11 cellular contexts compared by ENCODE assay signal in genomic region chr1:156896490-156897033, GRCh38. TPM values are rescaled to one million over a fixed set of nuclear protein-coding genes. Genes with fewer than 3 reads are reported as not detected.
A peak's percentile ranks its signal among the peaks of the same experiment; 100 is the strongest.
DNase-seq lines count a peak whose midpoint lies in the region; ATAC-seq and TF ChIP-seq lines count a peak whose summit lies in the region.
"Had no signal": no experiment of that assay in that cellular context is flagged by ENCODE, and none has a peak within 500 bp of the region (broad histone marks: within the 10 kb centered on the region; RNA-seq: fewer than 3 reads in every experiment).

No MANE protein-coding gene starts in this region.

- H3K9ac ChIP-seq in IMR-90 (ENCODE audit: low read depth, low read length) = peak overlapping the region; percentile 22
- peak overlapping the region; percentile 48 for H3K9ac ChIP-seq in mesenchymal stem cell (ENCODE audit: low read length)

- peak overlapping the region; percentile 98 for H3K14ac ChIP-seq in IMR-90 (replicated peaks; ENCODE audit: low read depth, low read length)
- no peak overlapping the region for H3K14ac ChIP-seq in mesenchymal stem cell (ENCODE audit: low read length in 2 of 2)

- dilution Hi-C loops in IMR-90 (cut with HindIII; ENCODE audit: low sequenced_read_pairs, unreplicated experiment) = no loop called here

- peak overlapping the region; percentile 96 for H3K56ac ChIP-seq in IMR-90 (ENCODE audit: extremely low read depth, insufficient read depth, low read length)

- H3K4me1 ChIP-seq in IMR-90 (ENCODE audit: control insufficient read depth, insufficient read depth, low read length) (peaks cover 43% of the 10 kb centered on the region), mesenchymal stem cell (ENCODE audit: control insufficient read depth, insufficient read depth, low read depth, low read length) (peaks cover 55% of the 10 kb centered on the region)

- POLR2A ChIA-PET in AG04450 (lab: Yijun Ruan, JAX) = interaction anchor here (0.6 kb wide), 1 partner anchor 23 kb away, joined by 7 read pairs; no protein-coding TSS in a partner anchor
- POLR2A ChIA-PET in IMR-90 (lab: Charles Lee; ENCODE audit: unreplicated experiment) = no interaction called here

- H3K9me3 ChIP-seq in AG04450 (ENCODE audit: control insufficient read depth, insufficient read depth, low read length) = no peaks in the 10 kb centered on the region; the same call in 1 of the 2 replicates
- H3K9me3 ChIP-seq in IMR-90 (ENCODE audit: control insufficient read depth, insufficient read depth, low read length) = no peaks in the 10 kb centered on the region
- H3K9me3 ChIP-seq in mesenchymal stem cell (ENCODE audit: control insufficient read depth, low read length) = no peaks in the 10 kb centered on the region

- peaks cover 2% of the 10 kb centered on the region; the same call in 1 of the 2 replicates for H4K20me1 ChIP-seq in IMR-90 (ENCODE audit: insufficient read depth, low read length)

- peak overlapping the region; percentile 56 for H3K4me2 ChIP-seq in IMR-90 (ENCODE audit: low read depth, low read length)
- peak overlapping the region; percentile 17 for H3K4me2 ChIP-seq in mesenchymal stem cell (ENCODE audit: low read length, poor library complexity, severe bottlenecking)

- peak overlapping the region; percentile 64 for H2AFZ ChIP-seq in IMR-90 (replicated peaks; ENCODE audit: low read length, poor library complexity)
- H2AFZ ChIP-seq in mesenchymal stem cell (ENCODE audit: low read depth, low read length) = no peak overlapping the region

- WGBS in IMR-90 (ENCODE audit: extremely low coverage in 2 of 2, insufficient read length in 1 of 2), 2 experiments = 0% methylated on average over 2 of the region's 16 CpGs; no CpG with 5 or more reads in 1 of the 2 experiments
- 47% methylated on average over 16 of the region's 16 CpGs for WGBS in mesenchymal stem cell

- peak; percentile 72 for DNase-seq in AG04450 (ENCODE audit: low read depth, low spot score)
- peak; percentile 92 for DNase-seq in IMR-90
- peak; percentile 93 for DNase-seq in dermis blood vessel endothelial cell
- DNase-seq in mesenchymal stem cell = peak; percentile 86
- no peak for DNase-seq in effector CD4-positive, alpha-beta T cell
- no peak for DNase-seq in DMS114 treated with DMSO at 0.1 percent for 48 hours (lab: John Stamatoyannopoulos, UW; ENCODE audit: unreplicated experiment)
- no peak for DNase-seq in NCI-H2227 treated with DMSO at 0.1 percent for 48 hours (lab: John Stamatoyannopoulos, UW)
- no peak for DNase-seq in activated CD4-positive, CD25-positive, alpha-beta regulatory T cell treated with anti-CD3 and anti-CD28 coated beads, Interleukin-2, amount 50 U/mL, for 72 hours
- DNase-seq: activated gamma-delta T cell; naive thymus-derived CD4-positive, alpha-beta T cell had no signal

- H3K27ac ChIP-seq in AG04450 (ENCODE audit: low read depth, low read length) = peak overlapping the region; percentile 94
- peak overlapping the region; percentile 77 for H3K27ac ChIP-seq in IMR-90 (ENCODE audit: insufficient read depth, low read length)
- peak overlapping the region; percentile 95 for H3K27ac ChIP-seq in mesenchymal stem cell (ENCODE audit: low read length, poor library complexity, severe bottlenecking)
- H3K27ac ChIP-seq: SK-N-MC had no signal

- H2BK15ac ChIP-seq in IMR-90 (ENCODE audit: low read depth, low read length) (peak overlapping the region; percentile 84), mesenchymal stem cell (ENCODE audit: low read depth, poor library complexity, severe bottlenecking) (no peak overlapping the region)

- H2BK5ac ChIP-seq in IMR-90 (ENCODE audit: low read depth, low read length, poor library complexity, severe bottlenecking) = peak overlapping the region; percentile 92
- H2BK5ac ChIP-seq in mesenchymal stem cell (ENCODE audit: low read depth, low read length, poor library complexity, severe bottlenecking) = peak overlapping the region; percentile 67

- H3K23ac ChIP-seq in IMR-90 (ENCODE audit: low read depth, low read length) (peak overlapping the region; percentile 96), mesenchymal stem cell (ENCODE audit: low read length in 2 of 2) (no peak overlapping the region)

- H4K91ac ChIP-seq in IMR-90 (ENCODE audit: insufficient read depth, low read depth, low read length) (peak overlapping the region; percentile 87), mesenchymal stem cell (ENCODE audit: low read length) (peak overlapping the region; percentile 91)

- H3K4ac ChIP-seq in IMR-90 (ENCODE audit: low read depth, low read length) (peak overlapping the region; percentile 96), mesenchymal stem cell (ENCODE audit: low read depth in 1 of 2, low read length in 2 of 2) (peak overlapping the region; percentile 5 to 84)

- TF ChIP-seq CTCF in AG04450 (IDR thresholded peaks at IDR 0.05; ENCODE audit: low read depth, low read length) = no peak
- no peak for TF ChIP-seq CTCF in IMR-90 (conservative IDR thresholded peaks at IDR 0.05; ENCODE audit: low read depth, low read length)

- H3K18ac ChIP-seq in IMR-90 (ENCODE audit: low read depth, low read length) (peak overlapping the region; percentile 73), mesenchymal stem cell (ENCODE audit: low read depth in 1 of 2, low read length in 2 of 2) (peak overlapping the region; percentile 41 to 73)

- H2AK5ac ChIP-seq in IMR-90 (ENCODE audit: low read depth, low read length) (peak overlapping the region; percentile 99), mesenchymal stem cell (ENCODE audit: low read length, severe bottlenecking) (peak overlapping the region; percentile 85)

- CTCF ChIA-PET in AG04450 (lab: Charles Lee) (interaction anchor here (1.2 to 1.5 kb wide), 4 partner anchors 21 to 171 kb away, joined by 3 to 6 read pairs (median 4); partner anchors contain the start of gene LRRC71), IMR-90 (lab: Yijun Ruan, JAX) (interaction anchor here (1.0 kb wide), 1 partner anchor 23 kb away, joined by 3 read pairs; no protein-coding TSS in a partner anchor)

- intact Hi-C loops in IMR-90 (cut with micrococcal nuclease) = no loop called here

- H3K79me1 ChIP-seq in IMR-90 (ENCODE audit: low read depth in 1 of 2, low read length in 2 of 2) (peaks cover 27 to 79% of the 10 kb centered on the region in 2 experiments), mesenchymal stem cell (replicated peaks; ENCODE audit: low read length, poor library complexity, severe bottlenecking) (peaks cover 18% of the 10 kb centered on the region)

- in situ Hi-C loops in IMR-90 (cut with MboI; ENCODE audit: low sequenced_read_pairs) = no loop called here

- H2BK12ac ChIP-seq in mesenchymal stem cell (ENCODE audit: low read length in 2 of 2) = peak overlapping the region; percentile 57 to 76

- peak overlapping the region; percentile 90 for H2BK20ac ChIP-seq in IMR-90 (ENCODE audit: low read depth, low read length)

- peak overlapping the region; percentile 76 to 96 for H4K8ac ChIP-seq in IMR-90 (ENCODE audit: low read depth in 2 of 2, low read length in 2 of 2)
- peak overlapping the region; percentile 59 for H4K8ac ChIP-seq in mesenchymal stem cell (ENCODE audit: low read length)

- peak overlapping the region; percentile 14 for H3K4me3 ChIP-seq in AG04450 (ENCODE audit: low read depth, low read length)
- H3K4me3 ChIP-seq in IMR-90 (ENCODE audit: insufficient read depth, low read depth, low read length) = no peak overlapping the region
- H3K4me3 ChIP-seq in mesenchymal stem cell (ENCODE audit: insufficient read depth in 1 of 2, low read depth in 1 of 2, low read length in 2 of 2) = peak overlapping the region in 1 of 2 experiments; percentile 43
- H3K4me3 ChIP-seq: SK-N-MC had no signal

- H3K27me3 ChIP-seq in AG04450 (ENCODE audit: control insufficient read depth, insufficient read depth, low read length) (no peaks in the 10 kb centered on the region), IMR-90 (ENCODE audit: control insufficient read depth, insufficient read depth, low read length) (no peaks in the 10 kb centered on the region), mesenchymal stem cell (ENCODE audit: control insufficient read depth in 1 of 2, insufficient read depth in 1 of 2, low read length in 2 of 2) (no peaks in the 10 kb centered on the region)

- peak overlapping the region; percentile 98 for H2AK9ac ChIP-seq in IMR-90 (replicated peaks; ENCODE audit: low read depth, low read length, poor library complexity)

- no peak for TF ChIP-seq RAD21 in IMR-90 (IDR thresholded peaks at IDR 0.05; ENCODE audit: low read length)

- H2BK120ac ChIP-seq in IMR-90 (ENCODE audit: low read depth, low read length) (peak overlapping the region; percentile 95), mesenchymal stem cell (ENCODE audit: low read depth, low read length) (peak overlapping the region; percentile 56)

- H3K9me1 ChIP-seq in IMR-90 (ENCODE audit: insufficient read depth, low read length) = peaks cover 29% of the 10 kb centered on the region

- no TSS peak for BruUV-seq in IMR-90 (replicated peaks; lab: Mats Ljungman, UMichigan)

- no peak; the same call in 1 of the 2 replicates for TF ChIP-seq POLR2A in IMR-90 (IDR thresholded peaks at IDR 0.05; ENCODE audit: low read depth, low read length)

- H3K36me3 ChIP-seq in IMR-90 (ENCODE audit: control insufficient read depth, insufficient read depth, low read length) (no peaks in the 10 kb centered on the region), mesenchymal stem cell (ENCODE audit: control insufficient read depth in 1 of 2, insufficient read depth in 2 of 2, low read depth in 1 of 2, low read length in 2 of 2) (no peaks in the 10 kb centered on the region)

- peak; percentile 74 for ATAC-seq in IMR-90 (ENCODE audit: low read depth)
- ATAC-seq: naive thymus-derived CD4-positive, alpha-beta T cell had no signal

- peak overlapping the region; percentile 46 for H4K5ac ChIP-seq in IMR-90 (ENCODE audit: low read depth, low read length)

RNA-seq across cellular contexts. Expression of gene PEAR1, which starts 3.0 kb away (rescaled TPM):
- polyA plus RNA-seq in AG04450 (2011; rRNA removed) = 14.9 and 16.1 TPM in 2 replicates
- 6.2 and 8.9 TPM in 2 replicates for polyA minus RNA-seq in AG04450 (2011; rRNA and poly(A)+ RNA removed)
- total RNA-seq in IMR-90 (2012; rRNA removed) = 2.0 and 2.8 TPM in 2 replicates
- 44.4 and 52.1 TPM in 2 replicates for polyA plus RNA-seq in IMR-90 (2012; rRNA removed)
- polyA plus RNA-seq in IMR-90 (2012; cell fraction: cytosol; rRNA removed) = 21.9 and 40.2 TPM in 2 replicates
- polyA plus RNA-seq in IMR-90 (2012; cell fraction: nucleus; rRNA removed; ENCODE audit: low replicate concordance) = 199 and 366 TPM in 2 replicates
- 19.1 and 53.5 TPM in 2 replicates for total RNA-seq in dermis blood vessel endothelial cell
- 20.5 TPM for polyA plus RNA-seq in mesenchymal stem cell (2013, experiment 1 of 2)
- 20.1 TPM for polyA plus RNA-seq in mesenchymal stem cell (2013, experiment 2 of 2)

RNA-seq across cellular contexts. Expression of gene LRRC71, which starts 23.9 kb away (rescaled TPM):
- not detected in 2 replicates for polyA plus RNA-seq in AG04450 (2011; rRNA removed)
- 0.13 TPM in 1 of 2 replicates, not detected in the other for polyA minus RNA-seq in AG04450 (2011; rRNA and poly(A)+ RNA removed)
- total RNA-seq in IMR-90 (2012; rRNA removed) = not detected in 2 replicates
- polyA plus RNA-seq in IMR-90 (2012; rRNA removed) = 0.47 and 0.50 TPM in 2 replicates
- 0.07 TPM in 1 of 2 replicates, not detected in the other for polyA plus RNA-seq in IMR-90 (2012; cell fraction: cytosol; rRNA removed)
- polyA plus RNA-seq in IMR-90 (2012; cell fraction: nucleus; rRNA removed; ENCODE audit: low replicate concordance) = 2.9 and 4.0 TPM in 2 replicates
- 0.14 and 0.34 TPM in 2 replicates for total RNA-seq in dermis blood vessel endothelial cell
- polyA plus RNA-seq in mesenchymal stem cell (2013, experiment 1 of 2) = 0.03 TPM
- polyA plus RNA-seq in mesenchymal stem cell (2013, experiment 2 of 2) = 0.05 TPM
- total RNA-seq: naive thymus-derived CD4-positive, alpha-beta T cell had no signal
- polyA plus RNA-seq: naive thymus-derived CD4-positive, alpha-beta T cell had no signal

RNA-seq across cellular contexts. Expression of gene NTRK1, which starts 35.9 kb away (rescaled TPM):
- not detected in 2 replicates for polyA plus RNA-seq in AG04450 (2011; rRNA removed)
- not detected in 2 replicates for polyA minus RNA-seq in AG04450 (2011; rRNA and poly(A)+ RNA removed)
- total RNA-seq in IMR-90 (2012; rRNA removed) = not detected in 2 replicates
- polyA plus RNA-seq in IMR-90 (2012; rRNA removed) = 0.03 TPM in 1 of 2 replicates, not detected in the other
- 0.02 TPM in 1 of 2 replicates, not detected in the other for polyA plus RNA-seq in IMR-90 (2012; cell fraction: cytosol; rRNA removed)
- polyA plus RNA-seq in IMR-90 (2012; cell fraction: nucleus; rRNA removed; ENCODE audit: low replicate concordance) = 0.07 and 0.11 TPM in 2 replicates
- total RNA-seq in dermis blood vessel endothelial cell = not detected in 2 replicates
- polyA plus RNA-seq in mesenchymal stem cell (2013, experiment 1 of 2) = not detected
- polyA plus RNA-seq in mesenchymal stem cell (2013, experiment 2 of 2) = not detected

RNA-seq across cellular contexts. Expression of gene INSRR, which starts 37.6 kb away (rescaled TPM):
- polyA plus RNA-seq in AG04450 (2011; rRNA removed) (not detected in 2 replicates), IMR-90 (2012; rRNA removed) (not detected in 2 replicates)
- polyA minus RNA-seq in AG04450 (2011; rRNA and poly(A)+ RNA removed) = not detected in 2 replicates
- total RNA-seq in IMR-90 (2012; rRNA removed) (not detected in 2 replicates), dermis blood vessel endothelial cell (not detected in 2 replicates)
- polyA plus RNA-seq in IMR-90 (2012; cell fraction: cytosol; rRNA removed) = not detected in 2 replicates
- not detected in 2 replicates for polyA plus RNA-seq in IMR-90 (2012; cell fraction: nucleus; rRNA removed; ENCODE audit: low replicate concordance)
- not detected for polyA plus RNA-seq in mesenchymal stem cell (2013, experiment 1 of 2)
- not detected for polyA plus RNA-seq in mesenchymal stem cell (2013, experiment 2 of 2)
- polyA plus RNA-seq: naive thymus-derived CD4-positive, alpha-beta T cell had no signal

Comparison
In these comparisons a context has a peak if more than half of its experiments do, and no peak if none do; other contexts are left out.
1. DNase-seq: peak in AG04450 (single experiment), IMR-90 (single experiment), dermis blood vessel endothelial cell (single experiment) and mesenchymal stem cell (single experiment); none in effector CD4-positive, alpha-beta T cell (single experiment), DMS114 treated with DMSO at 0.1 percent for 48 hours (single experiment), NCI-H2227 treated with DMSO at 0.1 percent for 48 hours (single experiment) and activated CD4-positive, CD25-positive, alpha-beta regulatory T cell treated with anti-CD3 and anti-CD28 coated beads, Interleukin-2, amount 50 U/mL, for 72 hours (single experiment).
2. Peak in every context shown above with its lines, with median percentiles within 50 percentile points of each other: H3K27ac ChIP-seq.